ENCODE assay signal across 8 cellular contexts in genomic region chr4:38868055-38868965, GRCh38. TPM values are rescaled to one million over a fixed set of nuclear protein-coding genes. Genes with fewer than 3 reads are reported as not detected.
DNase-seq lines count a peak whose midpoint lies in the region; ATAC-seq and TF ChIP-seq lines count a peak whose summit lies in the region.

No MANE protein-coding gene starts in this region.

- CTCF ChIA-PET in GM10248 (lab: Yijun Ruan, JAX) = interaction anchor here (1.3 to 3.9 kb wide), 3 partner anchors 7 to 109 kb away, joined by 3 to 20 read pairs (median 5); no protein-coding TSS in a partner anchor

- H3K27me3 ChIP-seq in osteoblast (ENCODE audit: insufficient read depth, low read length) = no peaks in the 10 kb centered on the region

- peak overlapping the region; percentile 59 for H3K4me3 Mint-ChIP-seq in activated T-cell treated with anti-CD3 and anti-CD28 coated beads, Interleukin-2, amount 50 U/mL, for 4 hours

- peaks cover 59% of the 10 kb centered on the region for H3K79me2 ChIP-seq in osteoblast (ENCODE audit: insufficient read depth, low read length)

- POLR2A ChIA-PET in GM10248 (lab: Yijun Ruan, JAX) = no interaction called here

- peak overlapping the region; percentile 93 for H3K4me2 ChIP-seq in osteoblast (ENCODE audit: insufficient read depth, low read length)

- peak overlapping the region; percentile 87 for H3K4me3 ChIP-seq in osteoblast (ENCODE audit: insufficient read depth, low read length)

- H3K36me3 ChIP-seq in osteoblast (ENCODE audit: insufficient read depth, low read length) = peaks cover 34% of the 10 kb centered on the region

- H3K36me3 Mint-ChIP-seq in activated T-cell treated with anti-CD3 and anti-CD28 coated beads, Interleukin-2, amount 50 U/mL, for 4 hours (ENCODE audit: insufficient read depth) = no peaks in the 10 kb centered on the region

- H3K27ac ChIP-seq in VCaP = peak overlapping the region; percentile 62; the same call in 1 of the 2 replicates
- H3K27ac ChIP-seq in osteoblast (ENCODE audit: low read depth, low read length) = peak overlapping the region; percentile 90

- no peaks in the 10 kb centered on the region for H3K9me3 ChIP-seq in osteoblast (ENCODE audit: low read depth, low read length)

- ATAC-seq in activated T-cell treated with anti-CD3 and anti-CD28 coated beads, Interleukin-2, amount 50 U/mL, for 4 hours = peak in 1 of 2 donors; percentile 12
- no peak for ATAC-seq in GM19324 (IDR thresholded peaks at IDR 0.05; ENCODE audit: low FRiP score, unreplicated experiment)
- no peak for ATAC-seq in HG03432 (IDR thresholded peaks at IDR 0.05; ENCODE audit: unreplicated experiment)

- peak overlapping the region; percentile 40 for H2AFZ ChIP-seq in osteoblast (ENCODE audit: low read length)

- peaks cover 49% of the 10 kb centered on the region for H3K4me1 ChIP-seq in osteoblast (ENCODE audit: insufficient read depth, low read length)

- no peaks in the 10 kb centered on the region for H3K9me3 Mint-ChIP-seq in activated T-cell treated with anti-CD3 and anti-CD28 coated beads, Interleukin-2, amount 50 U/mL, for 4 hours

- H3K27me3 Mint-ChIP-seq in activated T-cell treated with anti-CD3 and anti-CD28 coated beads, Interleukin-2, amount 50 U/mL, for 4 hours (ENCODE audit: low read depth) = peaks cover 12% of the 10 kb centered on the region

- H3K4me1 Mint-ChIP-seq in activated T-cell treated with anti-CD3 and anti-CD28 coated beads, Interleukin-2, amount 50 U/mL, for 4 hours (ENCODE audit: low read depth) = peaks cover 13% of the 10 kb centered on the region

- H4K20me1 ChIP-seq in osteoblast (ENCODE audit: insufficient read depth, low read length) = peaks cover 32% of the 10 kb centered on the region

- no peak for DNase-seq in activated T-cell treated with anti-CD3 and anti-CD28 coated beads, Interleukin-2, amount 50 U/mL, for 4 hours
- no peak for DNase-seq in activated T-cell treated with anti-CD3 and anti-CD28 coated beads, Interleukin-2, amount 50 U/mL, for 1 hour
- DNase-seq in globus pallidus (ENCODE audit: low spot score) (peak; percentile 28), osteoblast (ENCODE audit: insufficient read length, low spot score, missing footprints) (peak; percentile 64), GM10248 (ENCODE audit: extremely low spot score) (no peak)

- TF ChIP-seq CTCF in VCaP (conservative IDR thresholded peaks at IDR 0.05) = no peak
- no peak for TF ChIP-seq CTCF in osteoblast (IDR thresholded peaks at IDR 0.05; ENCODE audit: extremely low read depth, low read depth, low read length)
- TF ChIP-seq CTCF in GM10248 (IDR thresholded peaks at IDR 0.05; ENCODE audit: control extremely low read depth, extremely low read depth, low read depth, missing control alignments) = no peak

RNA-seq across cellular contexts. Expression of gene FAM114A1, which starts 0.7 kb away (rescaled TPM):
- total RNA-seq in activated T-cell treated with anti-CD3 and anti-CD28 coated beads, Interleukin-2, amount 50 U/mL, for 4 hours = under 1 TPM; 0.24 to 0.34 (median 0.25) TPM
- 352 and 392 TPM in 2 replicates for total RNA-seq in osteoblast

RNA-seq across cellular contexts. Expression of gene TLR6, which starts 11.7 kb away (rescaled TPM):
- 1 to 10 TPM in 1 of 3 donors, under 1 TPM in 2; 0.73 to 1.9 (median 0.95) TPM for total RNA-seq in activated T-cell treated with anti-CD3 and anti-CD28 coated beads, Interleukin-2, amount 50 U/mL, for 4 hours
- total RNA-seq in osteoblast = 5.1 and 7.4 TPM in 2 replicates

Comparison
In these comparisons a context has a peak if more than half of its experiments do, and no peak if none do; other contexts are left out.
1. DNase-seq: peak in globus pallidus (single experiment) and osteoblast (single experiment); none in activated T-cell treated with anti-CD3 and anti-CD28 coated beads, Interleukin-2, amount 50 U/mL, for 4 hours (single experiment), activated T-cell treated with anti-CD3 and anti-CD28 coated beads, Interleukin-2, amount 50 U/mL, for 1 hour (single experiment) and GM10248 (single experiment).
2. RNA of gene FAM114A1, which starts 0.7 kb away (total RNA-seq): 352 to 392 TPM in osteoblast; 0.24 to 0.34 TPM in activated T-cell treated with anti-CD3 and anti-CD28 coated beads, Interleukin-2, amount 50 U/mL, for 4 hours; every median in the first group is over 100 times any median in the second.